8 cellular contexts compared by ENCODE assay signal in genomic region chr1:35769759-35770446, GRCh38.
DNase-seq lines count a peak whose midpoint lies in the region; ATAC-seq and TF ChIP-seq lines count a peak whose summit lies in the region.

TSS of gene CLSPN (minus strand) at chr1:35769978. CDS start at chr1:35769870, 108 bp downstream.

- DNase-seq in AML-193 (lab: John Stamatoyannopoulos, UW) (peak; percentile 90 to 95), NCI-H510A treated with DMSO at 0.1 percent for 48 hours (lab: John Stamatoyannopoulos, UW) (peak; percentile 100), choroid plexus epithelial cell (ENCODE audit: low read depth) (peak; percentile 97), kidney glomerular epithelial cell (lab: John Stamatoyannopoulos, UW) (peak; percentile 94)
- peak; percentile 94 to 95 for DNase-seq in activated CD4-positive, alpha-beta T cell treated with anti-CD3 and anti-CD28 coated beads for 24 hours (ENCODE audit: low read depth in 2 of 2)
- DNase-seq in stimulated activated CD4-positive, alpha-beta T cell treated with anti-CD3 and anti-CD28 coated beads, Interleukin-1b, Interleukin-23, amount 100 ng/mL, for 1 hour (ENCODE audit: low read depth in 2 of 2) = peak; percentile 81 to 86

- no peak for TF ChIP-seq CTCF in choroid plexus epithelial cell (conservative IDR thresholded peaks at IDR 0.05; ENCODE audit: low read depth, low read length)

- peak; percentile 91 for TF ChIP-seq POLR2A in GM19193 (IDR thresholded peaks at IDR 0.05; ENCODE audit: extremely low read depth, insufficient read depth, insufficient read length)

- peak within 1 kb of the TSS; percentile 90 for H3K4me3 ChIP-seq in choroid plexus epithelial cell (ENCODE audit: low read depth, low read length)

- peak; percentile 87 for ATAC-seq in HG03439 (IDR thresholded peaks at IDR 0.05; ENCODE audit: unreplicated experiment)

Comparison
In these comparisons a context has a peak if more than half of its experiments do, and no peak if none do; other contexts are left out.
1. Peak in every context shown above with its lines: DNase-seq, ATAC-seq and H3K4me3 ChIP-seq.